1 cellular context compared by ENCODE assay signal in genomic region chr19:7535035-7535992, GRCh38.
A peak's percentile ranks its signal among the peaks of the same experiment; 100 is the strongest.
TF ChIP-seq lines count a peak whose summit lies in the region.

TSS of gene PNPLA6 (plus strand) at chr19:7535717. CDS start at chr19:7535789, 72 bp downstream.

TF ChIP-seq in K562, 482 proteins besides CTCF, POLR2A, EP300 and RAD21 (continued from another document and continues in another):
- TF ChIP-seq DLX4 (CRISPR knock-in tag; IDR thresholded peaks at IDR 0.05) (no peak), FOS (IDR thresholded peaks at IDR 0.05; ENCODE audit: extremely low read depth, insufficient read length) (no peak), ZFX (CRISPR knock-in tag; IDR thresholded peaks at IDR 0.05) (peak; percentile 54), POLR2H (tag; IDR thresholded peaks at IDR 0.05; ENCODE audit: low read depth) (no peak), PHF8 (IDR thresholded peaks at IDR 0.05; ENCODE audit: borderline replicate concordance, low read length) (peak; percentile 55; the same call in 1 of the 2 replicates), FOXP1 (CRISPR knock-in tag; IDR thresholded peaks at IDR 0.05) (peak; percentile 84; the same call in 1 of the 2 replicates), PURB (CRISPR knock-in tag; IDR thresholded peaks at IDR 0.05; ENCODE audit: low read depth) (no peak), PBX2 (CRISPR knock-in tag; IDR thresholded peaks at IDR 0.05; ENCODE audit: low read depth) (no peak), PBX2 (tag; conservative IDR thresholded peaks at IDR 0.05; ENCODE audit: low read depth) (no peak), ZBTB33 (CRISPR knock-in tag; IDR thresholded peaks at IDR 0.05) (peak; percentile 81), PCBP2 (IDR thresholded peaks at IDR 0.05; ENCODE audit: low read depth, low read length, poor library complexity, severe bottlenecking) (no peak), ARID3B (CRISPR knock-in tag; IDR thresholded peaks at IDR 0.05; ENCODE audit: borderline replicate concordance) (no peak), TARDBP (IDR thresholded peaks at IDR 0.05) (peak; percentile 42; the same call in 1 of the 2 replicates), NUFIP1 (IDR thresholded peaks at IDR 0.05; ENCODE audit: partially characterized antibody) (no peak), MEIS2 (IDR thresholded peaks at IDR 0.05; ENCODE audit: partially characterized antibody) (no peak), ZC3H11A (IDR thresholded peaks at IDR 0.05; ENCODE audit: low read depth, low read length) (no peak), PHF20 (IDR thresholded peaks at IDR 0.05; ENCODE audit: partially characterized antibody) (peak; percentile 85), ZNF197 (CRISPR knock-in tag; IDR thresholded peaks at IDR 0.05; ENCODE audit: low read depth) (peak; percentile 89), RBFOX2 (IDR thresholded peaks at IDR 0.05; ENCODE audit: low read depth, low read length) (peak; percentile 62), ARNT (IDR thresholded peaks at IDR 0.05) (no peak), ELK1 (CRISPR knock-in tag; IDR thresholded peaks at IDR 0.05) (no peak), PML (IDR thresholded peaks at IDR 0.05; ENCODE audit: low read length) (0 out of 2 replicates have a peak, but pooled peaks have one; percentile 5), RFX7 (CRISPR knock-in tag; IDR thresholded peaks at IDR 0.05) (no peak), CEBPG (CRISPR knock-in tag; IDR thresholded peaks at IDR 0.05) (peak; percentile 33; the same call in 1 of the 2 replicates), CEBPG (tag; conservative IDR thresholded peaks at IDR 0.05 in 1 of 2, IDR thresholded peaks at IDR 0.05 in 1 of 2) (no peak), DACH1 (IDR thresholded peaks at IDR 0.05; ENCODE audit: partially characterized antibody) (peak; percentile 63), ZNF592 (IDR thresholded peaks at IDR 0.05) (no peak), MCM2 (IDR thresholded peaks at IDR 0.05; ENCODE audit: low read depth) (no peak), ZNF24 (IDR thresholded peaks at IDR 0.05) (no peak), ATF3 (IDR thresholded peaks at IDR 0.05) (no peak; the same call in 1 of the 2 replicates), ATF3 (CRISPR knock-in tag; conservative IDR thresholded peaks at IDR 0.05) (no peak), HIVEP1 (CRISPR knock-in tag; IDR thresholded peaks at IDR 0.05) (no peak), ZBTB7A (IDR thresholded peaks at IDR 0.05; ENCODE audit: borderline replicate concordance, control insufficient read depth, low read depth, low read length) (peak; percentile 3; the same call in 1 of the 2 replicates)
- TF ChIP-seq, protein P1, sequence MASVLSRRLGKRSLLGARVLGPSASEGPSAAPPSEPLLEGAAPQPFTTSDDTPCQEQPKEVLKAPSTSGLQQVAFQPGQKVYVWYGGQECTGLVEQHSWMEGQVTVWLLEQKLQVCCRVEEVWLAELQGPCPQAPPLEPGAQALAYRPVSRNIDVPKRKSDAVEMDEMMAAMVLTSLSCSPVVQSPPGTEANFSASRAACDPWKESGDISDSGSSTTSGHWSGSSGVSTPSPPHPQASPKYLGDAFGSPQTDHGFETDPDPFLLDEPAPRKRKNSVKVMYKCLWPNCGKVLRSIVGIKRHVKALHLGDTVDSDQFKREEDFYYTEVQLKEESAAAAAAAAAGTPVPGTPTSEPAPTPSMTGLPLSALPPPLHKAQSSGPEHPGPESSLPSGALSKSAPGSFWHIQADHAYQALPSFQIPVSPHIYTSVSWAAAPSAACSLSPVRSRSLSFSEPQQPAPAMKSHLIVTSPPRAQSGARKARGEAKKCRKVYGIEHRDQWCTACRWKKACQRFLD (CRISPR knock-in tag; IDR thresholded peaks at IDR 0.05) = no peak
- TF ChIP-seq, protein P2, sequence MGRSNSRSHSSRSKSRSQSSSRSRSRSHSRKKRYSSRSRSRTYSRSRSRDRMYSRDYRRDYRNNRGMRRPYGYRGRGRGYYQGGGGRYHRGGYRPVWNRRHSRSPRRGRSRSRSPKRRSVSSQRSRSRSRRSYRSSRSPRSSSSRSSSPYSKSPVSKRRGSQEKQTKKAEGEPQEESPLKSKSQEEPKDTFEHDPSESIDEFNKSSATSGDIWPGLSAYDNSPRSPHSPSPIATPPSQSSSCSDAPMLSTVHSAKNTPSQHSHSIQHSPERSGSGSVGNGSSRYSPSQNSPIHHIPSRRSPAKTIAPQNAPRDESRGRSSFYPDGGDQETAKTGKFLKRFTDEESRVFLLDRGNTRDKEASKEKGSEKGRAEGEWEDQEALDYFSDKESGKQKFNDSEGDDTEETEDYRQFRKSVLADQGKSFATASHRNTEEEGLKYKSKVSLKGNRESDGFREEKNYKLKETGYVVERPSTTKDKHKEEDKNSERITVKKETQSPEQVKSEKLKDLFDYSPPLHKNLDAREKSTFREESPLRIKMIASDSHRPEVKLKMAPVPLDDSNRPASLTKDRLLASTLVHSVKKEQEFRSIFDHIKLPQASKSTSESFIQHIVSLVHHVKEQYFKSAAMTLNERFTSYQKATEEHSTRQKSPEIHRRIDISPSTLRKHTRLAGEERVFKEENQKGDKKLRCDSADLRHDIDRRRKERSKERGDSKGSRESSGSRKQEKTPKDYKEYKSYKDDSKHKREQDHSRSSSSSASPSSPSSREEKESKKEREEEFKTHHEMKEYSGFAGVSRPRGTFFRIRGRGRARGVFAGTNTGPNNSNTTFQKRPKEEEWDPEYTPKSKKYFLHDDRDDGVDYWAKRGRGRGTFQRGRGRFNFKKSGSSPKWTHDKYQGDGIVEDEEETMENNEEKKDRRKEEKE (IDR thresholded peaks at IDR 0.05; ENCODE audit: borderline replicate concordance in 1 of 2, control insufficient read depth in 1 of 2, low read depth in 2 of 2, low read length in 1 of 2) = peak in 1 of 2 experiments; percentile 74; a peak in 1 of 4 replicates
